In genomic region chr2:195369217-195369587, GRCh38 we compare ENCODE assay signal across 31 cellular contexts.
"Had no signal": no experiment of that assay in that cellular context is flagged by ENCODE, and none has a peak within 500 bp of the region (broad histone marks: within the 10 kb centered on the region; RNA-seq: fewer than 3 reads in every experiment).

No MANE protein-coding gene starts in this region.

- H3K27me3 ChIP-seq: brain microvascular endothelial cell, esophagus squamous epithelium, gastroesophageal sphincter, heart right ventricle had no signal

- H3K27ac ChIP-seq: brain microvascular endothelial cell, epithelial cell of prostate, esophagus squamous epithelium, gastroesophageal sphincter, heart right ventricle had no signal

- ATAC-seq: activated CD4-positive, alpha-beta T cell treated with anti-CD3 and anti-CD28 coated beads for 36 hours; activated CD8-positive, alpha-beta memory T cell treated with anti-CD3 and anti-CD28 coated beads, Interleukin-2, amount 10 ng/mL, durations not matched to agents 7 days and 5 days; activated CD8-positive, alpha-beta T cell treated with anti-CD3 and anti-CD28 coated beads, Interleukin-2, amount 10 ng/mL, durations not matched to agents 7 days and 5 days; activated T-cell treated with anti-CD3 and anti-CD28 coated beads, Interleukin-2, amount 50 U/mL, for 72 hours; gastroesophageal sphincter; heart right ventricle; T-helper 17 cell had no signal

- DNase-seq: activated CD4-positive, alpha-beta memory T cell treated with anti-CD3 and anti-CD28 coated beads for 36 hours; activated CD4-positive, alpha-beta T cell treated with anti-CD3 and anti-CD28 coated beads for 36 hours; activated CD4-positive, alpha-beta T cell treated with anti-CD3 and anti-CD28 coated beads, Interleukin-2, amount 10 ng/mL, durations not matched to agents 24 days and 14 days; activated CD4-positive, CD25-positive, alpha-beta regulatory T cell; activated CD4-positive, CD25-positive, alpha-beta regulatory T cell treated with anti-CD3 and anti-CD28 coated beads, Interleukin-2, amount 50 U/mL, for 72 hours; activated CD8-positive, alpha-beta memory T cell treated with anti-CD3 and anti-CD28 coated beads, Interleukin-2, amount 10 ng/mL, durations not matched to agents 7 days and 5 days; activated CD8-positive, alpha-beta memory T cell treated with anti-CD3 and anti-CD28 coated beads, Interleukin-2, amount 50 U/mL, for 4 hours; activated CD8-positive, alpha-beta T cell treated with anti-CD3 and anti-CD28 coated beads, Interleukin-2, amount 10 ng/mL, durations not matched to agents 7 days and 5 days; activated gamma-delta T cell treated with Interleukin-2 at 50 U/mL for 16 hours; activated naive CD4-positive, alpha-beta T cell treated with anti-CD3 and anti-CD28 coated beads, Interleukin-2, amount 50 U/mL, for 16 hours; activated naive CD4-positive, alpha-beta T cell treated with Interleukin-2 at 50 U/mL for 16 hours; activated T-cell treated with anti-CD3 and anti-CD28 coated beads, Interleukin-2, amount 50 U/mL, for 1 hour; activated T-cell treated with anti-CD3 and anti-CD28 coated beads, Interleukin-2, amount 50 U/mL, for 72 hours; amniotic stem cell; anterior cingulate cortex; brain microvascular endothelial cell; cortex of kidney; dermis blood vessel endothelial cell; effector CD4-positive, alpha-beta T cell; esophagus squamous epithelium; foreskin melanocyte; heart right ventricle; T-helper 1 cell; T-helper 17 cell; T1000 had no signal

- FAIRE-seq: bronchial epithelial cell, colon, endometrium, endothelial cell of umbilical vein had no signal

- H3K4me1 ChIP-seq: esophagus squamous epithelium, heart right ventricle had no signal

- H3K4me3 ChIP-seq: esophagus squamous epithelium, gastroesophageal sphincter, heart right ventricle had no signal

- H3K36me3 ChIP-seq: brain microvascular endothelial cell, esophagus squamous epithelium, gastroesophageal sphincter, heart right ventricle had no signal

- H3K9me3 ChIP-seq: gastroesophageal sphincter, heart right ventricle had no signal
